In the genomic region with DNA sequence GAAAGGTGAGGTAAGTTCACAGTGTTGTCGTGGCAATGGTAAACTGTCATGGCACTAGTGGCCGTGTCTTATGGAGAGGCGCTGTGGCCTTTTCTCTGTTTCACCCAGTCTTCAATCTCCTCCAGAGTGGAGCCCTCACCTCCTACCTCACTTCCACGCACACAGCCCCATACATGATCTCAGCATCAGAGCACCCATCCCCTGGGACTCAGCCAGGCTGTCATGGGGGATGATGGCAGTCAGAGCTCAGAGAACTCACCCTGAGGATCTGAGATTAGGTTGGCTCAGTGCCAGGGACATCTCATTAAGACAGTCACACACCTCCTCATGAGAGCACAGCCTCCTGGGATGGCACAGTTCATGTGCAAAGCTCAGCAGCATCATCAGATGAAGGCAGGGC, we compare ENCODE assay signal across 6 cellular contexts.
A peak's percentile ranks its signal among the peaks of the same experiment; 100 is the strongest.
DNase-seq lines count a peak whose midpoint lies in the region; ATAC-seq, FAIRE-seq and TF ChIP-seq lines count a peak whose summit lies in the region.
"Not testable (repeated sequence)": the region's sequence is repeated elsewhere in the genome, so short reads cannot be mapped to it uniquely, and the experiment has no call there.

No MANE protein-coding gene starts in this region.

- TF ChIP-seq CTCF in K562 (IDR thresholded peaks at IDR 0.05 in 2 of 3, conservative IDR thresholded peaks at IDR 0.05 in 1 of 3; ENCODE audit: insufficient read depth in 2 of 3, low read depth in 1 of 3, low read length in 3 of 3): peak in 1 of 3 experiments; percentile 15; a peak in 1 of 6 replicates
- not testable (repeated sequence) for TF ChIP-seq CTCF in neural progenitor cell (IDR thresholded peaks at IDR 0.05)

- not testable (repeated sequence) for H3K9ac ChIP-seq in K562 (ENCODE audit: insufficient read depth in 1 of 2, low read depth in 2 of 2, low read length in 2 of 2); neural progenitor cell

- not testable (repeated sequence) for H3K36me3 Mint-ChIP-seq in neural progenitor cell

- TF ChIP-seq RAD21 in K562 (CRISPR knock-in tag; conservative IDR thresholded peaks at IDR 0.05 in 1 of 2, IDR thresholded peaks at IDR 0.05 in 1 of 2): not testable (repeated sequence)

- not testable (repeated sequence) for TF ChIP-seq POLR2A in GM12891 (IDR thresholded peaks at IDR 0.05; ENCODE audit: low read depth, low read length); K562 (conservative IDR thresholded peaks at IDR 0.05)

- not testable (repeated sequence) for H3K27me3 Mint-ChIP-seq in neural progenitor cell (ENCODE audit: insufficient read depth, low read depth)

- not testable (repeated sequence) for H3K27me3 ChIP-seq in K562 (ENCODE audit: control insufficient read depth in 2 of 2, insufficient read depth in 2 of 2, low read length in 2 of 2); neural progenitor cell

- H3F3A ChIP-seq in neural progenitor cell (ENCODE audit: low read depth): not testable (repeated sequence)

- intact Hi-C loops in K562 (cut with micrococcal nuclease); head of caudate nucleus (cut with DNase I): not testable (repeated sequence)

- H4K20me1 ChIP-seq in K562 (replicated peaks; ENCODE audit: control insufficient read depth, insufficient read depth, low read length); neural progenitor cell (ENCODE audit: low read depth): not testable (repeated sequence)

- H3K36me3 ChIP-seq in K562 (ENCODE audit: control insufficient read depth, insufficient read depth, low read length); neural progenitor cell: not testable (repeated sequence)

- H3K79me2 ChIP-seq in K562 (ENCODE audit: control insufficient read depth, insufficient read depth, low read length); neural progenitor cell (ENCODE audit: low read depth): not testable (repeated sequence)

- peak; percentile 34 for ATAC-seq in K562

- not testable (repeated sequence) for H3K27ac ChIP-seq in K562 (ENCODE audit: extremely low read depth, low read depth, low read length); neural progenitor cell

- not testable (repeated sequence) for TF ChIP-seq EP300 in K562 (IDR thresholded peaks at IDR 0.05; ENCODE audit: low read length)

- not testable (repeated sequence) for H2AFZ ChIP-seq in K562 (ENCODE audit: low read depth, low read length); neural progenitor cell (replicated peaks)

- H3K4me1 ChIP-seq in K562 (replicated peaks in 1 of 2; ENCODE audit: control insufficient read depth in 2 of 2, insufficient read depth in 2 of 2, low read length in 2 of 2): peaks cover 8 to 29% of the 10 kb centered on the region in 2 experiments; a peak in 4 of 5 replicates
- not testable (repeated sequence) for H3K4me1 ChIP-seq in neural progenitor cell

- in situ Hi-C loops in K562 (cut with MboI): not testable (repeated sequence)

- not testable (repeated sequence) for H3K27ac Mint-ChIP-seq in neural progenitor cell

- not testable (repeated sequence) for H3K9me3 Mint-ChIP-seq in neural progenitor cell

- FAIRE-seq in GM12891 (lab: Jason Lieb, UNC) (peak; percentile 78), K562 (lab: Jason Lieb, UNC) (peak; percentile 90)

- DNase-seq in GM12891 (ENCODE audit: insufficient read length, low spot score); K562 (ENCODE audit: extremely low read depth in 1 of 4, low spot score in 3 of 4); neural progenitor cell (ENCODE audit: low spot score): not testable (repeated sequence)
- peak; percentile 89 for DNase-seq in NCI-H2171 treated with DMSO at 0.1 percent for 48 hours (lab: John Stamatoyannopoulos, UW)
- DNase-seq in RPMI8226: peak; percentile 32
- peak in 32 of 42 donors; percentile 13 to 80 (median 50) for DNase-seq in head of caudate nucleus

- not testable (repeated sequence) for H3K4me3 ChIP-seq in K562, neural progenitor cell

- CTCF ChIA-PET in K562 (lab: Yijun Ruan, JAX; ENCODE audit: low intra/inter-chr PET ratio): not testable (repeated sequence)

- WGBS in K562 (ENCODE audit: insufficient coverage, low coverage, missing lambda C conversion rate): 54% methylated on average over 4 of the region's 4 CpGs

- POLR2A ChIA-PET in K562 (lab: Yijun Ruan, JAX): not testable (repeated sequence)

- peaks cover 14% of the 10 kb centered on the region for H3K4me1 Mint-ChIP-seq in neural progenitor cell

- H3K4me3 Mint-ChIP-seq in neural progenitor cell: peak overlapping the region; percentile 39

- not testable (repeated sequence) for BruUV-seq in K562 (replicated peaks; lab: Mats Ljungman, UMichigan)

- not testable (repeated sequence) for H3K4me2 ChIP-seq in K562 (ENCODE audit: insufficient read depth, low read length); neural progenitor cell

- H3K9me3 ChIP-seq in K562 (replicated peaks; ENCODE audit: control insufficient read depth, insufficient read depth, low read depth, low read length); neural progenitor cell (ENCODE audit: low read depth): not testable (repeated sequence)

- H3K9me1 ChIP-seq in K562 (ENCODE audit: control insufficient read depth, insufficient read depth, low read length): not testable (repeated sequence)

TF ChIP-seq in K562, 482 proteins besides CTCF, POLR2A, EP300 and RAD21:
- TF ChIP-seq NFIX (CRISPR knock-in tag; IDR thresholded peaks at IDR 0.05; ENCODE audit: low read depth) (peak; percentile 53), RFX1 (IDR thresholded peaks at IDR 0.05) (peak; percentile 49; the same call in 1 of the 2 replicates), NFIC (IDR thresholded peaks at IDR 0.05) (peak; percentile 98)
